15 cellular contexts compared by ENCODE assay signal in genomic region chr5:136056771-136057335, GRCh38. TPM values are rescaled to one million over a fixed set of nuclear protein-coding genes. Genes with fewer than 3 reads are reported as not detected.
DNase-seq lines count a peak whose midpoint lies in the region; TF ChIP-seq lines count a peak whose summit lies in the region.
"Had no signal": no experiment of that assay in that cellular context is flagged by ENCODE, and none has a peak within 500 bp of the region (broad histone marks: within the 10 kb centered on the region; RNA-seq: fewer than 3 reads in every experiment).

No MANE protein-coding gene starts in this region.

- no peak overlapping the region for H2BK15ac ChIP-seq in mesenchymal stem cell (ENCODE audit: low read depth, poor library complexity, severe bottlenecking)

- no peak overlapping the region for H2AFZ ChIP-seq in mesenchymal stem cell (ENCODE audit: low read depth, low read length)
- H2AFZ ChIP-seq in smooth muscle cell (ENCODE audit: low read depth) = no peak overlapping the region

- H3K27ac ChIP-seq in SJSA1 (peak overlapping the region; percentile 76), mesenchymal stem cell (ENCODE audit: low read length, poor library complexity, severe bottlenecking) (peak overlapping the region; percentile 92), smooth muscle cell (ENCODE audit: low read depth) (peak overlapping the region; percentile 95)
- H3K27ac ChIP-seq: left lung, neural progenitor cell had no signal

- 92% methylated on average over 6 of the region's 8 CpGs for WGBS in mesenchymal stem cell
- 79% methylated on average over 8 of the region's 8 CpGs for WGBS in smooth muscle cell (ENCODE audit: low lambda C conversion rate)

- H2BK12ac ChIP-seq in mesenchymal stem cell (ENCODE audit: low read length in 2 of 2) = peak overlapping the region; percentile 73 to 76

- peak overlapping the region; percentile 87 for H4K8ac ChIP-seq in mesenchymal stem cell (ENCODE audit: low read length)

- no peaks in the 10 kb centered on the region for H4K20me1 ChIP-seq in smooth muscle cell (ENCODE audit: low read depth)

- intact Hi-C loops in Caco-2 (cut with micrococcal nuclease; ENCODE audit: unreplicated experiment) = loop anchor here (5.0 kb wide), 1 partner anchor 45 kb away; no protein-coding TSS in a partner anchor

- POLR2A ChIA-PET in Caco-2 (lab: Charles Lee) = no interaction called here

- H3K4me3 ChIP-seq in Caco-2 (ENCODE audit: low read depth, low read length) (no peak overlapping the region), SJSA1 (no peak overlapping the region), mesenchymal stem cell (ENCODE audit: insufficient read depth in 1 of 2, low read depth in 1 of 2, low read length in 2 of 2) (no peak overlapping the region), smooth muscle cell (no peak overlapping the region)
- H3K4me3 ChIP-seq: left lung, neural progenitor cell had no signal

- BruUV-seq in Caco-2 (replicated peaks; lab: Mats Ljungman, UMichigan) = no TSS peak

- H3K4me1 ChIP-seq in Caco-2 (peaks cover 71% of the 10 kb centered on the region), SJSA1 (replicated peaks) (peaks cover 81% of the 10 kb centered on the region), mesenchymal stem cell (ENCODE audit: control insufficient read depth, insufficient read depth, low read depth, low read length) (peaks cover 34% of the 10 kb centered on the region), smooth muscle cell (ENCODE audit: low read depth) (peaks cover 26% of the 10 kb centered on the region)

- H3K36me3 ChIP-seq in Caco-2 (ENCODE audit: control insufficient read depth, insufficient read depth, low read length) (no peaks in the 10 kb centered on the region), SJSA1 (peaks cover 63% of the 10 kb centered on the region), mesenchymal stem cell (ENCODE audit: control insufficient read depth in 1 of 2, insufficient read depth in 2 of 2, low read depth in 1 of 2, low read length in 2 of 2) (peaks cover 43 to 62% of the 10 kb centered on the region in 2 experiments), smooth muscle cell (ENCODE audit: low read depth) (peaks cover 16% of the 10 kb centered on the region)
- H3K36me3 ChIP-seq: neural progenitor cell had no signal

- H3K4me3 Mint-ChIP-seq in Caco-2 (ENCODE audit: unreplicated experiment) = peak overlapping the region; percentile 13
- H3K4me3 Mint-ChIP-seq: activated CD4-positive, alpha-beta T cell treated with anti-CD3 and anti-CD28 coated beads for 36 hours; B cell; neural progenitor cell; stimulated activated memory B cell treated with anti-CD40 and anti-IgM and Interleukin-4, amounts not matched to agents 10 μg/mL and 1 μg/mL and 100 μg/mL, for 72 hours; T-helper 2 cell treated with Interferon-gamma antibody and Interleukin-4, amounts not matched to agents 5 μg/mL and 100 μg/mL, for 36 hours had no signal

- H3K4me2 ChIP-seq in mesenchymal stem cell (ENCODE audit: low read length, poor library complexity, severe bottlenecking) (no peak overlapping the region), smooth muscle cell (peak overlapping the region; percentile 62)
- H3K4me2 ChIP-seq: neural progenitor cell had no signal

- no peak overlapping the region for H2BK5ac ChIP-seq in mesenchymal stem cell (ENCODE audit: low read depth, low read length, poor library complexity, severe bottlenecking)

- CTCF ChIA-PET in Caco-2 (lab: Charles Lee) = interaction anchor here (1.5 kb wide), 1 partner anchor 10 kb away, joined by 5 read pairs; no protein-coding TSS in a partner anchor

- H3K79me1 ChIP-seq in mesenchymal stem cell (replicated peaks; ENCODE audit: low read length, poor library complexity, severe bottlenecking) = peaks cover under 1% of the 10 kb centered on the region

- H3K18ac ChIP-seq in mesenchymal stem cell (ENCODE audit: low read depth in 1 of 2, low read length in 2 of 2) = peak overlapping the region; percentile 23 to 72

- H4K91ac ChIP-seq in mesenchymal stem cell (ENCODE audit: low read length) = peak overlapping the region; percentile 86

- H3K9me3 ChIP-seq in Caco-2 = no peaks in the 10 kb centered on the region
- no peaks in the 10 kb centered on the region for H3K9me3 ChIP-seq in SJSA1 (replicated peaks)
- H3K9me3 ChIP-seq in mesenchymal stem cell (ENCODE audit: control insufficient read depth, low read length) = no peaks in the 10 kb centered on the region
- H3K9me3 ChIP-seq in smooth muscle cell (replicated peaks; ENCODE audit: low read depth) = no peaks in the 10 kb centered on the region
- H3K9me3 ChIP-seq: left lung had no signal

- DNase-seq in Caco-2 = no peak
- DNase-seq in SJSA1 (ENCODE audit: low read depth in 1 of 2, low spot score in 2 of 2) = no peak
- DNase-seq in mesenchymal stem cell = no peak
- no peak for DNase-seq in smooth muscle cell (lab: John Stamatoyannopoulos, UW; ENCODE audit: unreplicated experiment)
- DNase-seq in H4 (ENCODE audit: low spot score) = no peak
- no peak for DNase-seq in NCI-H226
- DNase-seq in NCI-H748 treated with DMSO at 0.1 percent for 48 hours (lab: John Stamatoyannopoulos, UW) = no peak
- DNase-seq: activated CD4-positive, alpha-beta T cell treated with anti-CD3 and anti-CD28 coated beads for 36 hours; activated naive CD4-positive, alpha-beta T cell treated with Interleukin-2 at 50 U/mL for 16 hours; DMS153; left lung had no signal

- H3K27me3 ChIP-seq in Caco-2 (replicated peaks; ENCODE audit: control insufficient read depth, insufficient read depth, low read length) = no peaks in the 10 kb centered on the region
- no peaks in the 10 kb centered on the region for H3K27me3 ChIP-seq in SJSA1 (replicated peaks)
- no peaks in the 10 kb centered on the region for H3K27me3 ChIP-seq in mesenchymal stem cell (ENCODE audit: control insufficient read depth in 1 of 2, insufficient read depth in 1 of 2, low read length in 2 of 2)
- H3K27me3 ChIP-seq in smooth muscle cell (ENCODE audit: low read depth) = no peaks in the 10 kb centered on the region
- H3K27me3 ChIP-seq: left lung, neural progenitor cell had no signal

- peaks cover 78% of the 10 kb centered on the region for H3F3A ChIP-seq in smooth muscle cell (ENCODE audit: low read depth)

- H2BK120ac ChIP-seq in mesenchymal stem cell (ENCODE audit: low read depth, low read length) = peak overlapping the region; percentile 22

- H3K23ac ChIP-seq in mesenchymal stem cell (ENCODE audit: low read length in 2 of 2) = no peak overlapping the region

- H2AK5ac ChIP-seq in mesenchymal stem cell (ENCODE audit: low read length, severe bottlenecking) = peak overlapping the region; percentile 71

- H3K14ac ChIP-seq in mesenchymal stem cell (ENCODE audit: low read length in 2 of 2) = peak overlapping the region in 1 of 2 experiments; percentile 39

- no peak overlapping the region for H3K9ac ChIP-seq in mesenchymal stem cell (ENCODE audit: low read length)
- peak overlapping the region; percentile 7 for H3K9ac ChIP-seq in smooth muscle cell (ENCODE audit: low read depth)
- H3K9ac ChIP-seq: neural progenitor cell had no signal

- TF ChIP-seq CTCF in Caco-2 (IDR thresholded peaks at IDR 0.05; ENCODE audit: insufficient read depth in 1 of 2, low read depth in 1 of 2, low read length in 1 of 2, severe bottlenecking in 1 of 2, unreplicated experiment in 1 of 2) (no peak), smooth muscle cell (IDR thresholded peaks at IDR 0.05; ENCODE audit: borderline replicate concordance, insufficient read depth, poor library complexity, severe bottlenecking) (no peak)

- H3K36me3 Mint-ChIP-seq in Caco-2 (ENCODE audit: insufficient read depth, unreplicated experiment) = peaks cover 33% of the 10 kb centered on the region
- H3K36me3 Mint-ChIP-seq: neural progenitor cell; stimulated activated memory B cell treated with anti-CD40 and anti-IgM and Interleukin-4, amounts not matched to agents 10 μg/mL and 1 μg/mL and 100 μg/mL, for 72 hours had no signal

- H3K4ac ChIP-seq in mesenchymal stem cell (ENCODE audit: low read depth in 1 of 2, low read length in 2 of 2) = peak overlapping the region; percentile 55 to 67

- peak overlapping the region; percentile 60 for H3K27ac Mint-ChIP-seq in Caco-2 (ENCODE audit: unreplicated experiment)
- H3K27ac Mint-ChIP-seq: activated CD4-positive, alpha-beta T cell treated with anti-CD3 and anti-CD28 coated beads for 36 hours; B cell; neural progenitor cell; stimulated activated memory B cell treated with anti-CD40 and anti-IgM and Interleukin-4, amounts not matched to agents 10 μg/mL and 1 μg/mL and 100 μg/mL, for 72 hours; T-helper 2 cell treated with Interferon-gamma antibody and Interleukin-4, amounts not matched to agents 5 μg/mL and 100 μg/mL, for 36 hours had no signal

- no peaks in the 10 kb centered on the region for H3K79me2 ChIP-seq in smooth muscle cell (ENCODE audit: low read depth)

- H3K4me1 Mint-ChIP-seq in Caco-2 (ENCODE audit: low read depth, unreplicated experiment) = peaks cover 55% of the 10 kb centered on the region
- H3K4me1 Mint-ChIP-seq: activated CD4-positive, alpha-beta T cell treated with anti-CD3 and anti-CD28 coated beads for 36 hours; B cell; stimulated activated memory B cell treated with anti-CD40 and anti-IgM and Interleukin-4, amounts not matched to agents 10 μg/mL and 1 μg/mL and 100 μg/mL, for 72 hours had no signal

- H3K27me3 Mint-ChIP-seq in Caco-2 (ENCODE audit: insufficient read depth, unreplicated experiment) = no peaks in the 10 kb centered on the region
- H3K27me3 Mint-ChIP-seq: stimulated activated memory B cell treated with anti-CD40 and anti-IgM and Interleukin-4, amounts not matched to agents 10 μg/mL and 1 μg/mL and 100 μg/mL, for 72 hours had no signal

- H3K9me3 Mint-ChIP-seq in Caco-2 (ENCODE audit: unreplicated experiment) = no peaks in the 10 kb centered on the region
- H3K9me3 Mint-ChIP-seq: neural progenitor cell; stimulated activated memory B cell treated with anti-CD40 and anti-IgM and Interleukin-4, amounts not matched to agents 10 μg/mL and 1 μg/mL and 100 μg/mL, for 72 hours; T-helper 2 cell treated with Interferon-gamma antibody and Interleukin-4, amounts not matched to agents 5 μg/mL and 100 μg/mL, for 36 hours had no signal

RNA-seq across cellular contexts. Expression of gene TGFBI, which starts 28.1 kb away (rescaled TPM):
- 131 and 142 TPM in 2 replicates for total RNA-seq in Caco-2 (2022)
- 172 and 185 TPM in 2 replicates for total RNA-seq in SJSA1 (2014; rRNA removed; shearing (Covaris generic))
- polyA plus RNA-seq in mesenchymal stem cell (2013, experiment 1 of 2) = 1,930 TPM
- 1,910 TPM for polyA plus RNA-seq in mesenchymal stem cell (2013, experiment 2 of 2)
- total RNA-seq in smooth muscle cell = 2,635 and 2,673 TPM in 2 replicates
- 2,505 and 2,991 TPM in 2 replicates for polyA plus RNA-seq in smooth muscle cell
- 2,353 and 2,468 TPM in 2 replicates for total RNA-seq in H4 (2014; rRNA removed; shearing (Covaris generic))
- total RNA-seq: activated CD4-positive, alpha-beta T cell treated with anti-CD3 and anti-CD28 coated beads for 36 hours had no signal

Comparison
In these comparisons a context has a peak if more than half of its experiments do, and no peak if none do; other contexts are left out.
1. RNA of gene TGFBI, which starts 28.1 kb away (total RNA-seq): 2,635 to 2,673 TPM in smooth muscle cell and 2,353 to 2,468 TPM in H4; 172 to 185 TPM in SJSA1 and 131 to 142 TPM in Caco-2; every median in the first group is over 10 times any median in the second.
2. Peak in every context shown above with its lines, with median percentiles within 50 percentile points of each other: H3K27ac ChIP-seq.